ENCODE assay signal across 1 cellular context in the genomic region with DNA sequence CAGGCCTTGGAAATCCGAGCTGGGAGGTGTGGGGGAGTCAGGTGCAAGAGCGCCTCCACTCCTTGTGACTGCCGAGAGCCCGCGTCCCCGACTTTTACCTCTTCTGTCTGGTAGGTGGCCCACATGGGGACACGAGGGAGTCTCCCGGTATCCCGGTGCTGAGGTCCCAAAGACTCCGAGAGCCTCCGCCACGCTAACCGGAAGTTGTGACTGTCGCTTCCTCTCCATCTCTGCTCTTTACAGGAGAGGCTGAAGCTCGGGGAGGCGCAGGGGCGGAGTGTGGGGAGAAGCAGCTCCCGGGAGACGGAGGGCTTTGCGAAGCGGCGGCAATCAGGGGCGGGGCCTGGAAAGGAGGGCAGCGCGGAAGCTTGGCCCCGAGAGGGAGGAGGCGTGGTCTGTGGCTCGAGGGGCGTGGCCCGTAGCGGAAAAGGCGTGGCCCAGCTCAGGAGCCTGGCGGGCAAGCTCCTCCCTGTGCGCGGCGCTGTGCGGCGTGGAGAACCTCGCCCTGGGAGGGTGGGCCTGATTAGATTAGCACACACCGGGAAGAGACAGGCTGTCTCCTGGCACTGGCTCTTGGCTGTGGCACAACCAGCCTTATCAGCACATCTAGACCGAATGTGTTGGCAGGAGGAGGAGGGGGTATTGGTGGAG.
TF ChIP-seq lines count a peak whose summit lies in the region.

No MANE protein-coding gene starts in this region.

TF ChIP-seq in A549, 52 proteins besides CTCF, POLR2A, EP300 and RAD21 (continued from another document):
- TF ChIP-seq, protein P1, sequence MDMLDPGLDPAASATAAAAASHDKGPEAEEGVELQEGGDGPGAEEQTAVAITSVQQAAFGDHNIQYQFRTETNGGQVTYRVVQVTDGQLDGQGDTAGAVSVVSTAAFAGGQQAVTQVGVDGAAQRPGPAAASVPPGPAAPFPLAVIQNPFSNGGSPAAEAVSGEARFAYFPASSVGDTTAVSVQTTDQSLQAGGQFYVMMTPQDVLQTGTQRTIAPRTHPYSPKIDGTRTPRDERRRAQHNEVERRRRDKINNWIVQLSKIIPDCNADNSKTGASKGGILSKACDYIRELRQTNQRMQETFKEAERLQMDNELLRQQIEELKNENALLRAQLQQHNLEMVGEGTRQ (IDR thresholded peaks at IDR 0.05) = no peak
- TF ChIP-seq TP53 (CRISPR knock-in tag; IDR thresholded peaks at IDR 0.05) (no peak), JUN (IDR thresholded peaks at IDR 0.05) (peak; percentile 64 to 89), MAFK (IDR thresholded peaks at IDR 0.05; ENCODE audit: partially characterized antibody) (peak; percentile 91), TFCP2L1 (CRISPR knock-in tag; IDR thresholded peaks at IDR 0.05) (peak; percentile 51; the same call in 1 of the 2 replicates), SMC3 (IDR thresholded peaks at IDR 0.05) (peak; percentile 20; the same call in 2 of the 3 replicates), SREBF2 (IDR thresholded peaks at IDR 0.05) (no peak), NR3C1 (IDR thresholded peaks at IDR 0.05) (no peak), CHD4 (IDR thresholded peaks at IDR 0.05; ENCODE audit: borderline replicate concordance) (no peak), GATA3 (IDR thresholded peaks at IDR 0.05; ENCODE audit: borderline replicate concordance) (peak; percentile 94), ESRRA (IDR thresholded peaks at IDR 0.05; ENCODE audit: borderline replicate concordance, low read length) (no peak)
- TF ChIP-seq, protein P2, sequence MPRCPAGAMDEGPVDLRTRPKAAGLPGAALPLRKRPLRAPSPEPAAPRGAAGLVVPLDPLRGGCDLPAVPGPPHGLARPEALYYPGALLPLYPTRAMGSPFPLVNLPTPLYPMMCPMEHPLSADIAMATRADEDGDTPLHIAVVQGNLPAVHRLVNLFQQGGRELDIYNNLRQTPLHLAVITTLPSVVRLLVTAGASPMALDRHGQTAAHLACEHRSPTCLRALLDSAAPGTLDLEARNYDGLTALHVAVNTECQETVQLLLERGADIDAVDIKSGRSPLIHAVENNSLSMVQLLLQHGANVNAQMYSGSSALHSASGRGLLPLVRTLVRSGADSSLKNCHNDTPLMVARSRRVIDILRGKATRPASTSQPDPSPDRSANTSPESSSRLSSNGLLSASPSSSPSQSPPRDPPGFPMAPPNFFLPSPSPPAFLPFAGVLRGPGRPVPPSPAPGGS (IDR thresholded peaks at IDR 0.05) = no peak
- TF ChIP-seq, protein P3, sequence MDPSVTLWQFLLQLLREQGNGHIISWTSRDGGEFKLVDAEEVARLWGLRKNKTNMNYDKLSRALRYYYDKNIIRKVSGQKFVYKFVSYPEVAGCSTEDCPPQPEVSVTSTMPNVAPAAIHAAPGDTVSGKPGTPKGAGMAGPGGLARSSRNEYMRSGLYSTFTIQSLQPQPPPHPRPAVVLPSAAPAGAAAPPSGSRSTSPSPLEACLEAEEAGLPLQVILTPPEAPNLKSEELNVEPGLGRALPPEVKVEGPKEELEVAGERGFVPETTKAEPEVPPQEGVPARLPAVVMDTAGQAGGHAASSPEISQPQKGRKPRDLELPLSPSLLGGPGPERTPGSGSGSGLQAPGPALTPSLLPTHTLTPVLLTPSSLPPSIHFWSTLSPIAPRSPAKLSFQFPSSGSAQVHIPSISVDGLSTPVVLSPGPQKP (IDR thresholded peaks at IDR 0.05; ENCODE audit: low read depth, low read length) = 0 out of 2 replicates have a peak, but pooled peaks have one; percentile 46
TF ChIP-seq in A549: peak in this region for 8.
